Comparison of ENCODE assay signal across 25 cellular contexts in genomic region chr10:104150206-104150605, GRCh38.
"Had no signal": no experiment of that assay in that cellular context is flagged by ENCODE, and none has a peak within 500 bp of the region (broad histone marks: within the 10 kb centered on the region; RNA-seq: fewer than 3 reads in every experiment).

No MANE protein-coding gene starts in this region.

- H3K4me3 Mint-ChIP-seq: activated CD8-positive, alpha-beta memory T cell treated with anti-CD3 and anti-CD28 coated beads, Interleukin-2, amount 10 ng/mL, durations not matched to agents 7 days and 5 days; activated CD8-positive, alpha-beta T cell treated with anti-CD3 and anti-CD28 coated beads, Interleukin-2, amount 10 ng/mL, durations not matched to agents 7 days and 5 days; activated naive CD8-positive, alpha-beta T cell treated with anti-CD3 and anti-CD28 coated beads, Interleukin-2, amount 50 U/mL, for 24 hours; activated T-cell treated with anti-CD3 and anti-CD28 coated beads, Interleukin-2, amount 50 U/mL, for 24 hours; central memory CD8-positive, alpha-beta T cell; T-helper 1 cell treated with Interleukin-12 subunit alpha and Interleukin-12 subunit beta and Interleukin-4 antibody, amounts not matched to agents 30 μg/mL and 1 μg/mL, for 36 hours had no signal

- DNase-seq: activated CD4-positive, alpha-beta T cell treated with anti-CD3 and anti-CD28 coated beads for 48 hours; activated CD4-positive, alpha-beta T cell treated with anti-CD3 and anti-CD28 coated beads, Interleukin-2, amount 50 U/mL, for 4 hours; activated CD4-positive, CD25-positive, alpha-beta regulatory T cell treated with anti-CD3 and anti-CD28 coated beads, Interleukin-2, amount 50 U/mL, for 72 hours; activated CD8-positive, alpha-beta memory T cell treated with anti-CD3 and anti-CD28 coated beads, Interleukin-2, amount 10 ng/mL, durations not matched to agents 7 days and 5 days; activated CD8-positive, alpha-beta T cell treated with anti-CD3 and anti-CD28 coated beads, Interleukin-2, amount 10 ng/mL, durations not matched to agents 7 days and 5 days; activated effector memory CD4-positive, alpha-beta T cell treated with anti-CD3 and anti-CD28 coated beads, Interleukin-2, amount 50 U/mL, for 16 hours; activated naive CD4-positive, alpha-beta T cell treated with Interleukin-2 at 50 U/mL for 16 hours; activated naive CD8-positive, alpha-beta T cell treated with anti-CD3 and anti-CD28 coated beads, Interleukin-2, amount 50 U/mL, for 24 hours; activated T-cell treated with anti-CD3 and anti-CD28 coated beads, Interleukin-2, amount 50 U/mL, for 24 hours; amniotic stem cell; body of pancreas; Kasumi-1; NCI-H1048; NCI-H2029; NCI-H2107; NCI-H2171 treated with DMSO at 0.1 percent for 48 hours; NCI-H345; NCI-H510A; NCI-H69; NK-92 treated with Interleukin-12 subunit alpha and Interleukin-12 subunit beta, amount 100 ng/mL, for 24 hours; SHP77 treated with DMSO at 0.1 percent for 48 hours had no signal

- H3K27me3 ChIP-seq: ascending aorta, body of pancreas had no signal

- H3K27ac ChIP-seq: ascending aorta, body of pancreas had no signal

- H3K4me1 ChIP-seq: ascending aorta, body of pancreas had no signal

- H3K9me3 ChIP-seq: body of pancreas had no signal

- H3K4me1 Mint-ChIP-seq: activated CD8-positive, alpha-beta memory T cell treated with anti-CD3 and anti-CD28 coated beads, Interleukin-2, amount 10 ng/mL, durations not matched to agents 7 days and 5 days; activated naive CD8-positive, alpha-beta T cell treated with anti-CD3 and anti-CD28 coated beads, Interleukin-2, amount 50 U/mL, for 24 hours; central memory CD8-positive, alpha-beta T cell had no signal

- H3K4me3 ChIP-seq: ascending aorta, body of pancreas had no signal

- H3K27ac Mint-ChIP-seq: activated CD8-positive, alpha-beta memory T cell treated with anti-CD3 and anti-CD28 coated beads, Interleukin-2, amount 10 ng/mL, durations not matched to agents 7 days and 5 days; activated CD8-positive, alpha-beta T cell treated with anti-CD3 and anti-CD28 coated beads, Interleukin-2, amount 10 ng/mL, durations not matched to agents 7 days and 5 days; activated naive CD4-positive, alpha-beta T cell treated with anti-CD3 and anti-CD28 coated beads, Interleukin-2, amount 50 U/mL, for 72 hours; activated naive CD8-positive, alpha-beta T cell treated with anti-CD3 and anti-CD28 coated beads, Interleukin-2, amount 50 U/mL, for 24 hours; activated T-cell treated with anti-CD3 and anti-CD28 coated beads, Interleukin-2, amount 50 U/mL, for 24 hours; T-helper 1 cell treated with Interleukin-12 subunit alpha and Interleukin-12 subunit beta and Interleukin-4 antibody, amounts not matched to agents 30 μg/mL and 1 μg/mL, for 36 hours had no signal

- H3K36me3 ChIP-seq: ascending aorta had no signal

- ATAC-seq: activated CD8-positive, alpha-beta memory T cell treated with anti-CD3 and anti-CD28 coated beads, Interleukin-2, amount 10 ng/mL, durations not matched to agents 7 days and 5 days; activated CD8-positive, alpha-beta T cell treated with anti-CD3 and anti-CD28 coated beads, Interleukin-2, amount 10 ng/mL, durations not matched to agents 7 days and 5 days; activated naive CD4-positive, alpha-beta T cell treated with anti-CD3 and anti-CD28 coated beads, Interleukin-2, amount 50 U/mL, for 72 hours; activated naive CD8-positive, alpha-beta T cell treated with anti-CD3 and anti-CD28 coated beads, Interleukin-2, amount 50 U/mL, for 24 hours; body of pancreas had no signal
